Comparison of ENCODE assay signal across 7 cellular contexts in the genomic region with DNA sequence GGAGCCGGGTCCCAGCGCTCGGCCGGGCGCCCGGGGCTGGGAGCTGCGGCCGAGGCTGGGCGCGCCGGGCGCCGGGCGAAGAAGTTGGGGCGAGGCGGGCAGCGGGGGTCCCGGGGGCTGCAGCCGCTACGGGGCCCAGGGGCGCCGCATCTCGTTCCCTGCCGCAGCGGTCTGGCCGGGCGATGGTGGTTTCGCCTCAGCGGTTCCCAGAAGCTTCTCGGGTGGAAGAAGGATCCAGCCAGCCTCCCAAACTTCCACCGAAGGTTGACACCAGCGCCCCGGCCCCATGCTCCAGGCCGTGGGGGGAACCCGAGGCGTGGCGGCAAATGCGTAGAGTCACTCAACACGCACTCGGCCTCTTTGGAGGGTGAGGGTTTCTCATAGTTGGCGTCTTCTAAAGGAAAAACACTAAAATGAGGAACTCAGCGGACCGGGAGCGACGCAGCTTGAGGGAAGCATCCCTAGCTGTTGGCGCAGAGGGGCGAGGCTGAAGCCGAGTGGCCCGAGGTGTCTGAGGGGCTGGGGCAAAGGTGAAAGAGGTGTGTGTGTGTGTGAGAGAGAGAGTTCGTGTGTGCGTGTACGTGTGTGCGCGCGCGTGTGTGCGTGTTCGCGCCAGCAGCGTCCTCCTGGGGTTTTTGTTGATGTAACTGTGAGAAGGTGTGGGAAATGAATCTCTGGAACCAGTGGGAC. TPM values are rescaled to one million over a fixed set of nuclear protein-coding genes. Genes with fewer than 3 reads are reported as not detected.
A peak's percentile ranks its signal among the peaks of the same experiment; 100 is the strongest.
DNase-seq lines count a peak whose midpoint lies in the region; TF ChIP-seq lines count a peak whose summit lies in the region.

No MANE protein-coding gene starts in this region.

- peak overlapping the region; percentile 97 to 99 (median 98) for H3K27ac Mint-ChIP-seq in brain

- H3K4me3 ChIP-seq in stomach smooth muscle (ENCODE audit: low read length in 2 of 2): peak overlapping the region; percentile 90 to 94

- H3K9ac ChIP-seq in stomach smooth muscle (ENCODE audit: low read length in 2 of 2): peak overlapping the region; percentile 93

- H3K9me3 ChIP-seq in stomach smooth muscle (ENCODE audit: control insufficient read depth in 2 of 2, low read length in 2 of 2): no peaks in the 10 kb centered on the region

- H3K36me3 ChIP-seq in stomach smooth muscle (ENCODE audit: control insufficient read depth in 2 of 2, insufficient read depth in 2 of 2, low read length in 2 of 2): peaks cover 4 to 7% of the 10 kb centered on the region in 2 donors

- peak overlapping the region; percentile 91 for H3K27ac ChIP-seq in stomach smooth muscle (ENCODE audit: low read length)

- TF ChIP-seq CTCF in GM10266 (IDR thresholded peaks at IDR 0.05; ENCODE audit: control insufficient read depth, insufficient read depth, low read depth, missing control alignments) (no peak), brain (conservative IDR thresholded peaks at IDR 0.05) (no peak)

- H3K9me3 Mint-ChIP-seq in brain: peaks cover 0 to 5% (median 0%) of the 10 kb centered on the region in 5 experiments

- no peaks in the 10 kb centered on the region for H3K27me3 ChIP-seq in stomach smooth muscle (ENCODE audit: control insufficient read depth in 1 of 2, insufficient read depth in 2 of 2, low read length in 2 of 2)

- DNase-seq in GM10266 (ENCODE audit: extremely low spot score) (peak; percentile 46), LHCN-M2 (ENCODE audit: low read depth) (peak; percentile 23), kidney glomerular epithelial cell (lab: John Stamatoyannopoulos, UW) (peak; percentile 21), superior temporal gyrus (ENCODE audit: extremely low spot score) (no peak), HT-29 (ENCODE audit: low spot score) (no peak)

- H3K4me1 Mint-ChIP-seq in brain: peaks cover 85% of the 10 kb centered on the region

- peaks cover 25% of the 10 kb centered on the region for H3K4me1 ChIP-seq in stomach smooth muscle (ENCODE audit: control insufficient read depth, insufficient read depth, low read length)

- H3K36me3 Mint-ChIP-seq in brain: peaks cover 23% of the 10 kb centered on the region

- H3K27me3 Mint-ChIP-seq in brain: peaks cover 16% of the 10 kb centered on the region

- H3K4me3 Mint-ChIP-seq in brain: peak overlapping the region; percentile 93 to 99 (median 95)

RNA-seq across cellular contexts. Expression of gene BOC, which starts 0.9 kb away (rescaled TPM):
- 2.4 and 3.7 TPM in 2 replicates for total RNA-seq in LHCN-M2 (2014; rRNA removed)
- 1.9 TPM for polyA plus RNA-seq in LHCN-M2 (2012)
- 23.3 TPM for polyA plus RNA-seq in brain (ENCODE audit: insufficient read depth, low read depth, low replicate concordance)
- not detected in 2 replicates for total RNA-seq in HT-29 (2014; rRNA removed; shearing (Covaris generic))

Comparison
In these comparisons a context has a peak if more than half of its experiments do, and no peak if none do; other contexts are left out.
1. DNase-seq: peak in GM10266 (single experiment), LHCN-M2 (single experiment) and kidney glomerular epithelial cell (single experiment); none in superior temporal gyrus (single experiment) and HT-29 (single experiment).